11 cellular contexts compared by ENCODE assay signal in the genomic region with DNA sequence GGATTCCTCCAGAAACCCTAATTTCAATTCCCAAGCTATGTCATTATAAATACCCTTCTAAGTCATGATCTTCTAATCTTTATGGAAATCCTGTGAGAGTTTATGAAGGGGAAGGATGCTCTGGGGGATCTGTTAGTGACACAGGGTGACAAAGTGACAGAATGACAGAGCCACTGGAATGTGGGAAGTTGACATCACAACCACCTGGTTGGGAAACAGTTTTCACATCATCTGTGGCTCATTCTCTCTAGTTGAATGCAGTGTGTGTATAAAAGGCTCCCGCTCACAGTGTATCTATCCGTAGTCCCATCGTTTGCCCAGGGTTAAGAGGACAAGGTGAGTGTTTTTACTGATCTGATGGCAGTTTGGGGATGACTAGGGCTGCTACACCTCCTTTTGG. TPM values are rescaled to one million over a fixed set of nuclear protein-coding genes. Genes with fewer than 3 reads are reported as not detected.
"Had no signal": no experiment of that assay in that cellular context is flagged by ENCODE, and none has a peak within 500 bp of the region (broad histone marks: within the 10 kb centered on the region; RNA-seq: fewer than 3 reads in every experiment).

Gene LCE7A (plus strand): TSS at position 301 of the 400 bp plus-strand sequence. CDS start 702 bp downstream, outside the sequence.

- H3K4me3 ChIP-seq: GM23248, GM23338, HAP-1 had no signal

- H3K9ac ChIP-seq: GM23248 had no signal

- DNase-seq: GOT3, H7, H9, HCEC 1CT, HFFc6 had no signal

- H3K4me1 ChIP-seq: HAP-1 had no signal

- H3K9me3 ChIP-seq: HAP-1 had no signal

- ATAC-seq: GM23338, HCT116 had no signal

- H3K27ac ChIP-seq: GM23248 had no signal

- H3K36me3 ChIP-seq: HAP-1 had no signal

RNA-seq across cellular contexts. Expression of gene LCE7A, which starts in this region (rescaled TPM):
- total RNA-seq: GM23248, GM23338, H1, H4, H7, H9, HFFc6 had no signal
